In the genomic region with DNA sequence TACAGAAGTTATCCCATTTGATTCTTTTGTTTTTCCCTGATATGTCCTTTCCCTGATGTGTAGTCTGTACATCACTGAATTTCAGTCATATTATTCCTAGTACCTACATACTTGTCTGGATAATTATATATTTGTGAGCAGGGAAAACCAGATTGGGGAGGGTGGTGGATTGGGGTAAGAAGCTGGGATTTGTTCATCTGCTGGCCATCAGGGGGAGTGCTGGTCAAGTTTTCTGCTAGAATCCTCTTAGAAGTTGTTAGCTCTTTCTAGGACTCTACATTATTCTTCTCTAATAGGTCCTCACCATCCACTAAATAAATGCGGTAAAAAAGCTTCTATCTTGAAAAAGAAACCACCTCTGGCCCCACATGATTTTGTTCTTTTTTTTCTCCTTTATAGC, we compare ENCODE assay signal across 8 cellular contexts.
A peak's percentile ranks its signal among the peaks of the same experiment; 100 is the strongest.
DNase-seq lines count a peak whose midpoint lies in the region; ATAC-seq, FAIRE-seq and TF ChIP-seq lines count a peak whose summit lies in the region.

No MANE protein-coding gene starts in this region.

- H3K27ac ChIP-seq in keratinocyte (ENCODE audit: control insufficient read depth, insufficient read depth, low read length): no peak overlapping the region
- no peak overlapping the region for H3K27ac ChIP-seq in gastrocnemius medialis

- no peak overlapping the region for H3K4me3 ChIP-seq in Loucy (ENCODE audit: low read length, poor library complexity, severe bottlenecking)
- H3K4me3 ChIP-seq in keratinocyte (ENCODE audit: control insufficient read depth in 2 of 3, extremely low read depth in 1 of 3, insufficient read depth in 2 of 3, low read depth in 1 of 3, low read length in 3 of 3): no peak overlapping the region
- H3K4me3 ChIP-seq in gastrocnemius medialis: no peak overlapping the region

- H3K36me3 ChIP-seq in Loucy (ENCODE audit: insufficient read depth, low read length) (no peaks in the 10 kb centered on the region), keratinocyte (ENCODE audit: control insufficient read depth in 2 of 2, extremely low read depth in 1 of 2, insufficient read depth in 2 of 2, low read length in 2 of 2) (no peaks in the 10 kb centered on the region), gastrocnemius medialis (no peaks in the 10 kb centered on the region)

- H4K20me1 ChIP-seq in Loucy (ENCODE audit: insufficient read depth, low read length, poor library complexity, severe bottlenecking) (no peaks in the 10 kb centered on the region), keratinocyte (ENCODE audit: control insufficient read depth, extremely low read depth, insufficient read depth, low read length) (no peaks in the 10 kb centered on the region)

- H3K4me1 ChIP-seq in Loucy (ENCODE audit: insufficient read depth, low read length, poor library complexity, severe bottlenecking) (no peaks in the 10 kb centered on the region), keratinocyte (ENCODE audit: control insufficient read depth, extremely low read depth, insufficient read depth, low read length) (no peaks in the 10 kb centered on the region), gastrocnemius medialis (no peaks in the 10 kb centered on the region)

- intact Hi-C loops in gastrocnemius medialis (cut with DNase I; ENCODE audit: low total_unique reads): no loop called here

- H3K79me2 ChIP-seq in Loucy (ENCODE audit: insufficient read depth, low read length) (no peaks in the 10 kb centered on the region), keratinocyte (ENCODE audit: control insufficient read depth, insufficient read depth, low read length) (no peaks in the 10 kb centered on the region)

- H3K27me3 ChIP-seq in Loucy (ENCODE audit: insufficient read depth, low read length, poor library complexity, severe bottlenecking) (no peaks in the 10 kb centered on the region), keratinocyte (ENCODE audit: control insufficient read depth, extremely low read depth, insufficient read depth, low read length) (no peaks in the 10 kb centered on the region), gastrocnemius medialis (no peaks in the 10 kb centered on the region)

- H3F3A ChIP-seq in Loucy (ENCODE audit: low read depth): no peaks in the 10 kb centered on the region

- H3K9ac ChIP-seq in Loucy (ENCODE audit: low read depth, low read length, poor library complexity, severe bottlenecking): no peak overlapping the region
- H3K9ac ChIP-seq in keratinocyte (ENCODE audit: control insufficient read depth, extremely low read depth, insufficient read depth, low read length): no peak overlapping the region

- H3K9me2 ChIP-seq in Loucy (replicated peaks; ENCODE audit: low read depth, low read length): no peaks in the 10 kb centered on the region

- TF ChIP-seq POLR2A in gastrocnemius medialis (IDR thresholded peaks at IDR 0.05): no peak

- DNase-seq in NCI-H2029 treated with DMSO at 0.1 percent for 48 hours (lab: John Stamatoyannopoulos, UW): peak; percentile 8
- no peak for DNase-seq in NCI-H2029 (lab: John Stamatoyannopoulos, UW)
- peak; percentile 4 to 5 for DNase-seq in activated CD4-positive, alpha-beta T cell treated with anti-CD3 and anti-CD28 coated beads, Interleukin-2, amount 50 U/mL, for 48 hours
- no peak for DNase-seq in keratinocyte (ENCODE audit: low read depth, low spot score)
- DNase-seq in gastrocnemius medialis: no peak
- DNase-seq in effector CD4-positive, alpha-beta T cell: no peak

- H3K4me2 ChIP-seq in Loucy (ENCODE audit: low read depth, low read length, poor library complexity, severe bottlenecking) (no peak overlapping the region), keratinocyte (ENCODE audit: control insufficient read depth, extremely low read depth, insufficient read depth, low read depth, low read length) (no peak overlapping the region)

- peak; percentile 75 for ATAC-seq in GM19463 (IDR thresholded peaks at IDR 0.05; ENCODE audit: unreplicated experiment)
- no peak for ATAC-seq in gastrocnemius medialis

- in situ Hi-C loops in gastrocnemius medialis (cut with MboI; ENCODE audit: low sequenced_read_pairs in 4 of 4): no loop called here

- no peaks in the 10 kb centered on the region for H3K9me1 ChIP-seq in keratinocyte (ENCODE audit: control insufficient read depth, extremely low read depth, insufficient read depth, low read length)

- no peaks in the 10 kb centered on the region for H3K9me3 ChIP-seq in Loucy (ENCODE audit: insufficient read depth, low read depth, low read length)
- H3K9me3 ChIP-seq in keratinocyte (ENCODE audit: control insufficient read depth, low read depth, low read length): no peaks in the 10 kb centered on the region
- no peaks in the 10 kb centered on the region for H3K9me3 ChIP-seq in gastrocnemius medialis

- dilution Hi-C loops in keratinocyte (cut with MboI; ENCODE audit: extremely low pct_ligation_motif_present, low sequenced_read_pairs): no loop called here

- H2AFZ ChIP-seq in Loucy (ENCODE audit: low read length) (no peak overlapping the region), keratinocyte (ENCODE audit: control insufficient read depth, low read length) (no peak overlapping the region)

- peak; percentile 61 for TF ChIP-seq CTCF in Loucy (conservative IDR thresholded peaks at IDR 0.05; ENCODE audit: low read length)
- peak; percentile 23 to 59 (median 35) for TF ChIP-seq CTCF in keratinocyte (optimal IDR thresholded peaks at IDR 0.05 in 1 of 3, IDR thresholded peaks at IDR 0.05 in 1 of 3, conservative IDR thresholded peaks at IDR 0.05 in 1 of 3; ENCODE audit: extremely low read depth in 1 of 3, insufficient read depth in 2 of 3, low read length in 3 of 3)
- no peak for TF ChIP-seq CTCF in gastrocnemius medialis (IDR thresholded peaks at IDR 0.05 in 4 of 5, conservative IDR thresholded peaks at IDR 0.05 in 1 of 5)

- FAIRE-seq in keratinocyte (lab: Jason Lieb, UNC): no peak

Comparison
In these comparisons a context has a peak if more than half of its experiments do, and no peak if none do; other contexts are left out.
1. DNase-seq: peak in NCI-H2029 treated with DMSO at 0.1 percent for 48 hours (single experiment) and activated CD4-positive, alpha-beta T cell treated with anti-CD3 and anti-CD28 coated beads, Interleukin-2, amount 50 U/mL, for 48 hours (2 of 2); none in NCI-H2029 (single experiment), keratinocyte (single experiment), gastrocnemius medialis (0 of 2) and effector CD4-positive, alpha-beta T cell (single experiment).
2. CTCF ChIP-seq: peak in Loucy (single experiment) and keratinocyte (3 of 3); none in gastrocnemius medialis (0 of 5).